ENCODE assay signal across 1 cellular context in the genomic region with DNA sequence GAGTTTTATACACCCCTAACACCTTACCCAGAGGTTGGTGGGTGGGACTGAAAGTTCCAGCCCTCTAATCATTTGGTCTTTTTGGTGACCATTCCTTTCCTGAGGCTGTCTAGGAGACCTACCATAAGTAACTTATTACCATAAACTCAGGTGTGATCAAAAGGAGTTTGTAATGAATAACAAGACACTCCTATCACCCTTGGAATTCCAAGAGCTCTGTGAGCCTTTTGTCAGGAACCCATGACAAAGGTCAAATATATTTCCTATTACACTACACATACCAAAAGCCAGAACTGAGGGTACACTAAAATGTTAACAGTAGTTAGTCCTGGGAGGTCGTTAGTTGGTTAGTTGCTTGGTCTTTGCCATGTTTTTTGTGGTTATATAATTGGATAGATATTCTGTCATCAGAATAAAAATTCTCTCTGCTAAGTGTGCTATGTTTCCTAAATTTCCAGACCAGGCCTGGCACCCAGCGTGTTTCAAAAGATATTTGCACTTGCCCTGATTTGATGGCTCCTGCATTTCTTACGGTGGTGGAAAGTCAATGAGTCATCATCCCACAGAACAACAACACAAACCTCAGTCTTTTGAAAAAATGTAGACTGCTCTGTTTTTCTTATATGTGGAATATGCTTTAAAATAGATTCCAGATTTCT.
TF ChIP-seq lines count a peak whose summit lies in the region.

No MANE protein-coding gene starts in this region.

TF ChIP-seq in A549, 52 proteins besides CTCF, POLR2A, EP300 and RAD21 (continued from another document):
- TF ChIP-seq KDM1A (IDR thresholded peaks at IDR 0.05; ENCODE audit: low read depth) = no peak
- no peak for TF ChIP-seq CHD2 (IDR thresholded peaks at IDR 0.05; ENCODE audit: low read length, partially characterized antibody)
- TF ChIP-seq, protein P1, sequence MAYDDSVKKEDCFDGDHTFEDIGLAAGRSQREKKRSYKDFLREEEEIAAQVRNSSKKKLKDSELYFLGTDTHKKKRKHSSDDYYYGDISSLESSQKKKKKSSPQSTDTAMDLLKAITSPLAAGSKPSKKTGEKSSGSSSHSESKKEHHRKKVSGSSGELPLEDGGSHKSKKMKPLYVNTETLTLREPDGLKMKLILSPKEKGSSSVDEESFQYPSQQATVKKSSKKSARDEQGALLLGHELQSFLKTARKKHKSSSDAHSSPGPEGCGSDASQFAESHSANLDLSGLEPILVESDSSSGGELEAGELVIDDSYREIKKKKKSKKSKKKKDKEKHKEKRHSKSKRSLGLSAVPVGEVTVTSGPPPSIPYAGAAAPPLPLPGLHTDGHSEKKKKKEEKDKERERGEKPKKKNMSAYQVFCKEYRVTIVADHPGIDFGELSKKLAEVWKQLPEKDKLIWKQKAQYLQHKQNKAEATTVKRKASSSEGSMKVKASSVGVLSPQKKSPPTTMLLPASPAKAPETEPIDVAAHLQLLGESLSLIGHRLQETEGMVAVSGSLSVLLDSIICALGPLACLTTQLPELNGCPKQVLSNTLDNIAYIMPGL (CRISPR knock-in tag; IDR thresholded peaks at IDR 0.05; ENCODE audit: borderline replicate concordance) = no peak
- TF ChIP-seq RCOR1 (IDR thresholded peaks at IDR 0.05; ENCODE audit: low read depth, low read length) = no peak
- no peak for TF ChIP-seq BHLHE40 (IDR thresholded peaks at IDR 0.05; ENCODE audit: low read depth, low read length)
- no peak for TF ChIP-seq RFX5 (IDR thresholded peaks at IDR 0.05)
- TF ChIP-seq JUNB (IDR thresholded peaks at IDR 0.05) = peak; percentile 49; the same call in 1 of the 2 replicates
- TF ChIP-seq CHD4 (IDR thresholded peaks at IDR 0.05; ENCODE audit: borderline replicate concordance) = no peak
- no peak for TF ChIP-seq TP53 (CRISPR knock-in tag; IDR thresholded peaks at IDR 0.05)
- TF ChIP-seq, protein P2, sequence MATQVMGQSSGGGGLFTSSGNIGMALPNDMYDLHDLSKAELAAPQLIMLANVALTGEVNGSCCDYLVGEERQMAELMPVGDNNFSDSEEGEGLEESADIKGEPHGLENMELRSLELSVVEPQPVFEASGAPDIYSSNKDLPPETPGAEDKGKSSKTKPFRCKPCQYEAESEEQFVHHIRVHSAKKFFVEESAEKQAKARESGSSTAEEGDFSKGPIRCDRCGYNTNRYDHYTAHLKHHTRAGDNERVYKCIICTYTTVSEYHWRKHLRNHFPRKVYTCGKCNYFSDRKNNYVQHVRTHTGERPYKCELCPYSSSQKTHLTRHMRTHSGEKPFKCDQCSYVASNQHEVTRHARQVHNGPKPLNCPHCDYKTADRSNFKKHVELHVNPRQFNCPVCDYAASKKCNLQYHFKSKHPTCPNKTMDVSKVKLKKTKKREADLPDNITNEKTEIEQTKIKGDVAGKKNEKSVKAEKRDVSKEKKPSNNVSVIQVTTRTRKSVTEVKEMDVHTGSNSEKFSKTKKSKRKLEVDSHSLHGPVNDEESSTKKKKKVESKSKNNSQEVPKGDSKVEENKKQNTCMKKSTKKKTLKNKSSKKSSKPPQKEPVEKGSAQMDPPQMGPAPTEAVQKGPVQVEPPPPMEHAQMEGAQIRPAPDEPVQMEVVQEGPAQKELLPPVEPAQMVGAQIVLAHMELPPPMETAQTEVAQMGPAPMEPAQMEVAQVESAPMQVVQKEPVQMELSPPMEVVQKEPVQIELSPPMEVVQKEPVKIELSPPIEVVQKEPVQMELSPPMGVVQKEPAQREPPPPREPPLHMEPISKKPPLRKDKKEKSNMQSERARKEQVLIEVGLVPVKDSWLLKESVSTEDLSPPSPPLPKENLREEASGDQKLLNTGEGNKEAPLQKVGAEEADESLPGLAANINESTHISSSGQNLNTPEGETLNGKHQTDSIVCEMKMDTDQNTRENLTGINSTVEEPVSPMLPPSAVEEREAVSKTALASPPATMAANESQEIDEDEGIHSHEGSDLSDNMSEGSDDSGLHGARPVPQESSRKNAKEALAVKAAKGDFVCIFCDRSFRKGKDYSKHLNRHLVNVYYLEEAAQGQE (IDR thresholded peaks at IDR 0.05) = no peak
TF ChIP-seq in A549: peak in this region for 5.
